In genomic region chr9:127714916-127715442, GRCh38 we compare ENCODE assay signal across 8 cellular contexts. TPM values are rescaled to one million over a fixed set of nuclear protein-coding genes. Genes with fewer than 3 reads are reported as not detected.
DNase-seq lines count a peak whose midpoint lies in the region; ATAC-seq and TF ChIP-seq lines count a peak whose summit lies in the region.

No MANE protein-coding gene starts in this region.

- peak; percentile 4 for ATAC-seq in GM18907 (IDR thresholded peaks at IDR 0.05; ENCODE audit: unreplicated experiment)
- peak; percentile 58 for ATAC-seq in esophagus mucosa

- POLR2A ChIA-PET in A673 (lab: Charles Lee; ENCODE audit: low non-redundant PET): no interaction called here

- H3K27me3 ChIP-seq in A673 (replicated peaks; ENCODE audit: insufficient read depth, low read depth, low read length, poor library complexity) (no peaks in the 10 kb centered on the region), SJCRH30 (no peaks in the 10 kb centered on the region)

- H3K27ac ChIP-seq in A673 (ENCODE audit: low read depth, low read length, poor library complexity, severe bottlenecking): peak overlapping the region; percentile 65
- no peak overlapping the region for H3K27ac ChIP-seq in SJCRH30

- peak overlapping the region; percentile 100 for H3K4me3 Mint-ChIP-seq in neural crest cell

- CTCF ChIA-PET in A673 (lab: Charles Lee): interaction anchor here (1.1 to 1.4 kb wide), 2 partner anchors 20 kb away, joined by 5 read pairs; partner anchors contain the start of gene TOR2A

- no peak overlapping the region for H3K27ac Mint-ChIP-seq in neural crest cell (ENCODE audit: unreplicated experiment)

- H3K9me3 Mint-ChIP-seq in neural crest cell: no peaks in the 10 kb centered on the region

- H3K9me3 ChIP-seq in A673 (ENCODE audit: low read depth, low read length, poor library complexity, severe bottlenecking) (no peaks in the 10 kb centered on the region), SJCRH30 (replicated peaks) (no peaks in the 10 kb centered on the region)

- peaks cover 2% of the 10 kb centered on the region for H3K27me3 Mint-ChIP-seq in neural crest cell (ENCODE audit: low read depth)

- BruUV-seq in A673 (replicated peaks; lab: Mats Ljungman, UMichigan): TSS peak; percentile 42

- intact Hi-C loops in A673 (cut with micrococcal nuclease; ENCODE audit: unreplicated experiment) (no loop called here), posterior cingulate gyrus (cut with DNase I) (loop anchor here (5.0 kb wide), 1 partner anchor 123 kb away; no protein-coding TSS in a partner anchor)

- DNase-seq in A673 (ENCODE audit: low spot score) (no peak), SJCRH30 (no peak), neural crest cell (ENCODE audit: low read depth, low spot score) (no peak), posterior cingulate gyrus (no peak), NCI-H2171 treated with DMSO at 0.1 percent for 48 hours (lab: John Stamatoyannopoulos, UW) (no peak), DMS153 (lab: John Stamatoyannopoulos, UW) (no peak)

- no peaks in the 10 kb centered on the region for H3K4me1 ChIP-seq in A673 (ENCODE audit: insufficient read depth, low read length, poor library complexity, severe bottlenecking)
- H3K4me1 ChIP-seq in SJCRH30: peaks cover 8% of the 10 kb centered on the region; the same call in 1 of the 2 replicates

- H3K36me3 ChIP-seq in A673 (ENCODE audit: insufficient read depth, low read length, poor library complexity, severe bottlenecking) (no peaks in the 10 kb centered on the region), SJCRH30 (no peaks in the 10 kb centered on the region)

- no peaks in the 10 kb centered on the region for H3K36me3 Mint-ChIP-seq in neural crest cell (ENCODE audit: low read depth)

- H3K4me1 Mint-ChIP-seq in neural crest cell: peaks cover 22% of the 10 kb centered on the region

- TF ChIP-seq CTCF in A673 (conservative IDR thresholded peaks at IDR 0.05; ENCODE audit: low read depth, low read length): no peak
- no peak for TF ChIP-seq CTCF in neural crest cell (conservative IDR thresholded peaks at IDR 0.05)

- H3K4me3 ChIP-seq in A673 (ENCODE audit: low read depth, low read length, poor library complexity, severe bottlenecking) (peak overlapping the region; percentile 66), SJCRH30 (peak overlapping the region; percentile 65)

RNA-seq across cellular contexts. Expression of gene PTRH1, which starts 0.5 kb away (rescaled TPM):
- total RNA-seq in A673 (2021) (9.3 and 10.7 TPM in 2 replicates), esophagus mucosa (7.9 TPM), neural crest cell (7.2 and 9.8 TPM in 2 replicates)
- 4.3 and 7.0 TPM in 2 replicates for total RNA-seq in SJCRH30 (2014; rRNA removed; shearing (Covaris generic))

RNA-seq across cellular contexts. Expression of gene TTC16, which starts 0.9 kb away (rescaled TPM):
- total RNA-seq in A673 (2021) (not detected in 2 replicates), esophagus mucosa (not detected), neural crest cell (not detected in 2 replicates)
- not detected in 2 replicates for total RNA-seq in SJCRH30 (2014; rRNA removed; shearing (Covaris generic))

RNA-seq across cellular contexts. Expression of gene CFAP157, which starts 8.2 kb away (rescaled TPM):
- not detected in 2 replicates for total RNA-seq in A673 (2021)
- total RNA-seq in SJCRH30 (2014; rRNA removed; shearing (Covaris generic)): not detected in 2 replicates
- not detected for total RNA-seq in esophagus mucosa
- 0.16 TPM in 1 of 2 replicates, not detected in the other for total RNA-seq in neural crest cell

RNA-seq across cellular contexts. Expression of gene TOR2A, which starts 20.1 kb away (rescaled TPM):
- total RNA-seq in A673 (2021): 9.1 and 9.2 TPM in 2 replicates
- 3.9 and 5.8 TPM in 2 replicates for total RNA-seq in SJCRH30 (2014; rRNA removed; shearing (Covaris generic))
- total RNA-seq in esophagus mucosa: 9.5 TPM
- 25.7 and 27.4 TPM in 2 replicates for total RNA-seq in neural crest cell
